In the genomic region with DNA sequence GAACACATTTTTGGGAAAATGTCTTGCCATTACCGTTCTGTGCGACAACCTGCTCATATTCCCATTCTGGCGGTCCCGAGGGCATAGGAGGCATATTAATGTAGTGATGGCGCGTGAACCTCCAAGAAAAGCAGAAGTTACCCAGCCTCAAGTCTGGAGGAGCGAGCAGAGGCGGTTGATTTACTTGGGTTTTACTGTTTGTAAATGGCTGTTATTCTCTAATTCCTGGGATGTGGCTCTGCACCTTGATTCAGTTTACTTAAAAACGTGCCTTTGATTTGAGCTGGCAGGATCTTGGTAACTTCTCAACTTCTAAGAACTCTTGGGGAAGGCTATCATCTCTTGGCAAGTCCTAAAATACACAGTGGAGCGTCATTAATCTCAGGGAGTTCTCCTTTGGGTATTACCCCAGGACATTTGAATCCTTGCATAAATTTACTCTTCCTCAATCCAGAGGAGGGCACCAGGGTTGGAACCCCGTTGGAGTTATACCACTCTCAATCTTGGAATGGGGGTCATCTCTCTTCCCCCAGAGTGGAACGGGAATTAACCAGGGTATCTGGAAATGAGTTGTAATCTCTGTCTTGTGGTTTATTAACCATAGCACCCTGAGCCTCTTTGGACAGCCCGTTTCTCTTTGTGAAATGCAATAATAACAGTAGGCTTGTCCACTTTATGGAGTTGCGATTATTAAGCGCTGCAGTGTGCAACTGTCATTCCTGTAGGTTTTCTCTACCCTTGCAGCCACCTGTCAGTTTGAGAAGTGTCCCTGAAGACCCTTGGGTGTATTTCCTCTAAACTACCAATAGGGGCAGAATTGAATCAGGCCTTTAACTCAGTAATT, we compare ENCODE assay signal across 8 cellular contexts.
A peak's percentile ranks its signal among the peaks of the same experiment; 100 is the strongest.
DNase-seq lines count a peak whose midpoint lies in the region; ATAC-seq lines count a peak whose summit lies in the region.

No MANE protein-coding gene starts in this region.

- H3K9me3 Mint-ChIP-seq in activated naive CD4-positive, alpha-beta T cell treated with anti-CD3 and anti-CD28 coated beads, Interleukin-2, amount 50 U/mL, for 24 hours = no peaks in the 10 kb centered on the region
- no peaks in the 10 kb centered on the region for H3K9me3 Mint-ChIP-seq in stimulated activated effector memory CD8-positive, alpha-beta T cell treated with anti-CD3 and anti-CD28 coated beads, Interleukin-12 subunit alpha, Interleukin-12 subunit beta, amount 100 ng/mL, for 72 hours

- no peaks in the 10 kb centered on the region for H3K27me3 ChIP-seq in adipocyte (replicated peaks; ENCODE audit: control insufficient read depth, insufficient read depth, low read length)

- H3K27ac Mint-ChIP-seq in activated naive CD4-positive, alpha-beta T cell treated with anti-CD3 and anti-CD28 coated beads, Interleukin-2, amount 50 U/mL, for 24 hours = peak overlapping the region; percentile 47
- no peak overlapping the region for H3K27ac Mint-ChIP-seq in stimulated activated effector memory CD8-positive, alpha-beta T cell treated with anti-CD3 and anti-CD28 coated beads, Interleukin-12 subunit alpha, Interleukin-12 subunit beta, amount 100 ng/mL, for 72 hours

- H3K9me3 ChIP-seq in adipocyte (ENCODE audit: control insufficient read depth, low read length) = no peaks in the 10 kb centered on the region

- ATAC-seq in HG02938 (IDR thresholded peaks at IDR 0.05; ENCODE audit: unreplicated experiment) (peak; percentile 30), HG03521 (IDR thresholded peaks at IDR 0.05; ENCODE audit: unreplicated experiment) (no peak)
- no peak for ATAC-seq in stimulated activated effector memory CD8-positive, alpha-beta T cell treated with anti-CD3 and anti-CD28 coated beads, Interleukin-12 subunit alpha, Interleukin-12 subunit beta, amount 100 ng/mL, for 72 hours

- no peak for DNase-seq in activated naive CD4-positive, alpha-beta T cell treated with anti-CD3 and anti-CD28 coated beads, Interleukin-2, amount 50 U/mL, for 16 hours
- DNase-seq in NCI-H524 (lab: John Stamatoyannopoulos, UW) (peak; percentile 46 to 84), adipocyte (ENCODE audit: low read depth) (peak; percentile 81), iPS-NIHi11 (ENCODE audit: low spot score) (peak; percentile 67)
- no peak for DNase-seq in stimulated activated effector memory CD8-positive, alpha-beta T cell treated with anti-CD3 and anti-CD28 coated beads, Interleukin-12 subunit alpha, Interleukin-12 subunit beta, amount 100 ng/mL, for 72 hours (ENCODE audit: low spot score in 2 of 2)

- H3K27me3 Mint-ChIP-seq in activated naive CD4-positive, alpha-beta T cell treated with anti-CD3 and anti-CD28 coated beads, Interleukin-2, amount 50 U/mL, for 24 hours = no peaks in the 10 kb centered on the region

- peak overlapping the region; percentile 87 for H3K4me3 ChIP-seq in adipocyte (ENCODE audit: low read length)

- no peaks in the 10 kb centered on the region for H3K36me3 ChIP-seq in adipocyte (ENCODE audit: control insufficient read depth, insufficient read depth, low read length, severe bottlenecking)

- H3K4me1 ChIP-seq in adipocyte (ENCODE audit: control insufficient read depth, insufficient read depth, low read length) = peaks cover 33% of the 10 kb centered on the region

- peak overlapping the region; percentile 98 for H3K4me3 Mint-ChIP-seq in activated naive CD4-positive, alpha-beta T cell treated with anti-CD3 and anti-CD28 coated beads, Interleukin-2, amount 50 U/mL, for 24 hours
- H3K4me3 Mint-ChIP-seq in stimulated activated effector memory CD8-positive, alpha-beta T cell treated with anti-CD3 and anti-CD28 coated beads, Interleukin-12 subunit alpha, Interleukin-12 subunit beta, amount 100 ng/mL, for 72 hours = peak overlapping the region; percentile 77

- peaks cover 11% of the 10 kb centered on the region for H3K36me3 Mint-ChIP-seq in activated naive CD4-positive, alpha-beta T cell treated with anti-CD3 and anti-CD28 coated beads, Interleukin-2, amount 50 U/mL, for 24 hours
- H3K36me3 Mint-ChIP-seq in stimulated activated effector memory CD8-positive, alpha-beta T cell treated with anti-CD3 and anti-CD28 coated beads, Interleukin-12 subunit alpha, Interleukin-12 subunit beta, amount 100 ng/mL, for 72 hours = peaks cover 46% of the 10 kb centered on the region

- H3K9ac ChIP-seq in adipocyte (ENCODE audit: low read length) = peak overlapping the region; percentile 96

- peaks cover 61% of the 10 kb centered on the region for H3K4me1 Mint-ChIP-seq in activated naive CD4-positive, alpha-beta T cell treated with anti-CD3 and anti-CD28 coated beads, Interleukin-2, amount 50 U/mL, for 24 hours
- peaks cover 55% of the 10 kb centered on the region for H3K4me1 Mint-ChIP-seq in stimulated activated effector memory CD8-positive, alpha-beta T cell treated with anti-CD3 and anti-CD28 coated beads, Interleukin-12 subunit alpha, Interleukin-12 subunit beta, amount 100 ng/mL, for 72 hours

Comparison
In these comparisons a context has a peak if more than half of its experiments do, and no peak if none do; other contexts are left out.
1. DNase-seq: peak in NCI-H524 (2 of 2), adipocyte (single experiment) and iPS-NIHi11 (single experiment); none in activated naive CD4-positive, alpha-beta T cell treated with anti-CD3 and anti-CD28 coated beads, Interleukin-2, amount 50 U/mL, for 16 hours (single experiment) and stimulated activated effector memory CD8-positive, alpha-beta T cell treated with anti-CD3 and anti-CD28 coated beads, Interleukin-12 subunit alpha, Interleukin-12 subunit beta, amount 100 ng/mL, for 72 hours (0 of 2).